In genomic region chr20:23890867-23891266, GRCh38 we compare ENCODE assay signal across 11 cellular contexts. TPM values are rescaled to one million over a fixed set of nuclear protein-coding genes. Genes with fewer than 3 reads are reported as not detected.
"Had no signal": no experiment of that assay in that cellular context is flagged by ENCODE, and none has a peak within 500 bp of the region (broad histone marks: within the 10 kb centered on the region; RNA-seq: fewer than 3 reads in every experiment).

No MANE protein-coding gene starts in this region.

RNA-seq across cellular contexts. Expression of gene CST5, which starts 11.3 kb away (rescaled TPM):
- total RNA-seq: OCI-LY7; PC-3; Peyer's patch; Right ventricle myocardium inferior; Right ventricle myocardium superior; RPMI7951; SJCRH30; SJSA1; T-cell; T-helper 1 cell treated with Interleukin-12 subunit alpha and Interleukin-12 subunit beta and Interleukin-4 antibody, amounts not matched to agents 30 ng/mL and 1 ng/mL, for 36 hours had no signal
- polyA plus RNA-seq: SK-N-SH had no signal
